In genomic region chr5:116576043-116576713, GRCh38 we compare ENCODE assay signal across 8 cellular contexts. TPM values are rescaled to one million over a fixed set of nuclear protein-coding genes. Genes with fewer than 3 reads are reported as not detected.
DNase-seq lines count a peak whose midpoint lies in the region; ATAC-seq lines count a peak whose summit lies in the region.

No MANE protein-coding gene starts in this region.

- no peak overlapping the region for H3K4me3 Mint-ChIP-seq in activated CD4-positive, alpha-beta T cell treated with anti-CD3 and anti-CD28 coated beads for 36 hours
- peak overlapping the region; percentile 68 for H3K4me3 Mint-ChIP-seq in activated T-helper 17 cell treated with anti-CD3 and anti-CD28 coated beads, Interleukin-2, amount 50 U/mL, for 72 hours

- H3K27me3 ChIP-seq in HAP-1 (ENCODE audit: low read depth) (no peaks in the 10 kb centered on the region), MG63 (peaks cover 60% of the 10 kb centered on the region)

- H3K9me3 ChIP-seq in HAP-1 (no peaks in the 10 kb centered on the region), MG63 (no peaks in the 10 kb centered on the region)

- peak overlapping the region; percentile 79 for H3K4me3 ChIP-seq in HAP-1
- no peak overlapping the region for H3K4me3 ChIP-seq in MG63

- CTCF ChIA-PET in activated CD4-positive, alpha-beta T cell treated with anti-CD3 and anti-CD28 coated beads for 36 hours (lab: Charles Lee): interaction anchor here (0.7 to 1.3 kb wide), 4 partner anchors 8 to 709 kb away, joined by 3 to 5 read pairs (median 3); no protein-coding TSS in a partner anchor

- no peaks in the 10 kb centered on the region for H3K9me3 Mint-ChIP-seq in activated CD4-positive, alpha-beta T cell treated with anti-CD3 and anti-CD28 coated beads for 36 hours (ENCODE audit: low read depth)
- H3K9me3 Mint-ChIP-seq in activated T-helper 17 cell treated with anti-CD3 and anti-CD28 coated beads, Interleukin-2, amount 50 U/mL, for 72 hours: no peaks in the 10 kb centered on the region

- no peaks in the 10 kb centered on the region for H3K36me3 Mint-ChIP-seq in activated CD4-positive, alpha-beta T cell treated with anti-CD3 and anti-CD28 coated beads for 36 hours (ENCODE audit: low read depth)
- H3K36me3 Mint-ChIP-seq in activated T-helper 17 cell treated with anti-CD3 and anti-CD28 coated beads, Interleukin-2, amount 50 U/mL, for 72 hours (ENCODE audit: low read depth): peaks cover 5% of the 10 kb centered on the region

- POLR2A ChIA-PET in activated CD4-positive, alpha-beta T cell treated with anti-CD3 and anti-CD28 coated beads for 36 hours (lab: Charles Lee): no interaction called here

- peak; percentile 78 for DNase-seq in activated CD4-positive, alpha-beta T cell treated with anti-CD3 and anti-CD28 coated beads for 36 hours
- no peak for DNase-seq in activated CD4-positive, alpha-beta T cell treated with anti-CD3 and anti-CD28 coated beads, Interleukin-2, amount 50 U/mL, for 1 hour
- DNase-seq in HAP-1 (ENCODE audit: low spot score in 2 of 2) (peak; percentile 84 to 93), MG63 (peak; percentile 31), glomerular visceral epithelial cell (ENCODE audit: extremely low spot score) (peak; percentile 89), nucleus accumbens (lab: John Stamatoyannopoulos, UW) (peak in 53 of 56 donors; percentile 23 to 81 (median 60)), pons (ENCODE audit: low spot score) (no peak)

- ATAC-seq in activated CD4-positive, alpha-beta T cell treated with anti-CD3 and anti-CD28 coated beads for 36 hours: peak; percentile 52
- peak; percentile 43 for ATAC-seq in activated T-helper 17 cell treated with anti-CD3 and anti-CD28 coated beads, Interleukin-2, amount 50 U/mL, for 72 hours (replicated peaks)

- in situ Hi-C loops in HAP-1 (cut with MboI; ENCODE audit: low sequenced_read_pairs): loop anchor here (10.0 kb wide), 1 partner anchor 369 kb away; no protein-coding TSS in a partner anchor

- intact Hi-C loops in activated CD4-positive, alpha-beta T cell treated with anti-CD3 and anti-CD28 coated beads for 36 hours (cut with DNase I, micrococcal nuclease): loop anchor here (1.0 to 10.0 kb wide), 4 partner anchors 371 to 761 kb away; partner anchors contain the start of gene CDO1 (in 1 of the 2)

- no peak overlapping the region for H3K27ac Mint-ChIP-seq in activated CD4-positive, alpha-beta T cell treated with anti-CD3 and anti-CD28 coated beads for 36 hours
- no peak overlapping the region for H3K27ac Mint-ChIP-seq in activated T-helper 17 cell treated with anti-CD3 and anti-CD28 coated beads, Interleukin-2, amount 50 U/mL, for 72 hours

- no peaks in the 10 kb centered on the region; the same call in 1 of the 2 replicates for H3K36me3 ChIP-seq in HAP-1 (replicated peaks)
- H3K36me3 ChIP-seq in MG63: no peaks in the 10 kb centered on the region

- peaks cover 25% of the 10 kb centered on the region for H3K4me1 Mint-ChIP-seq in activated CD4-positive, alpha-beta T cell treated with anti-CD3 and anti-CD28 coated beads for 36 hours
- peaks cover 7% of the 10 kb centered on the region for H3K4me1 Mint-ChIP-seq in activated T-helper 17 cell treated with anti-CD3 and anti-CD28 coated beads, Interleukin-2, amount 50 U/mL, for 72 hours

- peaks cover 12% of the 10 kb centered on the region for H3K4me1 ChIP-seq in HAP-1

- peaks cover 65% of the 10 kb centered on the region for H3K27me3 Mint-ChIP-seq in activated CD4-positive, alpha-beta T cell treated with anti-CD3 and anti-CD28 coated beads for 36 hours
- H3K27me3 Mint-ChIP-seq in activated T-helper 17 cell treated with anti-CD3 and anti-CD28 coated beads, Interleukin-2, amount 50 U/mL, for 72 hours: peaks cover 48% of the 10 kb centered on the region

RNA-seq across cellular contexts. Expression of gene SEMA6A, which starts 1.6 kb away (rescaled TPM):
- not detected for total RNA-seq in activated CD4-positive, alpha-beta T cell treated with anti-CD3 and anti-CD28 coated beads for 36 hours
- not detected in 2 replicates for total RNA-seq in MG63 (2014; rRNA removed; shearing (Covaris generic); ENCODE audit: low replicate concordance)
- under 1 TPM in 1 of 2 donors, not detected in 1; 0.50 TPM for total RNA-seq in activated T-helper 17 cell treated with anti-CD3 and anti-CD28 coated beads, Interleukin-2, amount 50 U/mL, for 72 hours

Comparison
In these comparisons a context has a peak if more than half of its experiments do, and no peak if none do; other contexts are left out.
1. DNase-seq: peak in activated CD4-positive, alpha-beta T cell treated with anti-CD3 and anti-CD28 coated beads for 36 hours (single experiment), HAP-1 (2 of 2), MG63 (single experiment), glomerular visceral epithelial cell (single experiment) and nucleus accumbens (53 of 56); none in activated CD4-positive, alpha-beta T cell treated with anti-CD3 and anti-CD28 coated beads, Interleukin-2, amount 50 U/mL, for 1 hour (single experiment) and pons (single experiment).